Comparison of ENCODE assay signal across 9 cellular contexts in genomic region chr1:159900086-159900680, GRCh38. TPM values are rescaled to one million over a fixed set of nuclear protein-coding genes. Genes with fewer than 3 reads are reported as not detected.
DNase-seq lines count a peak whose midpoint lies in the region; ATAC-seq, FAIRE-seq and TF ChIP-seq lines count a peak whose summit lies in the region.
"Had no signal": no experiment of that assay in that cellular context is flagged by ENCODE, and none has a peak within 500 bp of the region (broad histone marks: within the 10 kb centered on the region; RNA-seq: fewer than 3 reads in every experiment).

Gene CFAP45, minus strand, starts transcription at chr1:159900165. Its CDS starts 67 bp downstream, at chr1:159900098.

- H3K79me1 ChIP-seq in H1 (ENCODE audit: low read depth, low read length): no peaks in the 10 kb centered on the region

- no peak within 1 kb of the TSS for H3K14ac ChIP-seq in H1 (ENCODE audit: insufficient read length)

- no peak within 1 kb of the TSS for H2BK5ac ChIP-seq in H1 (ENCODE audit: low read depth, low read length)

- H4K20me1 ChIP-seq in H1 (replicated peaks in 1 of 2; ENCODE audit: control insufficient read depth in 1 of 2, insufficient read depth in 2 of 2, low read length in 2 of 2): no peaks in the 10 kb centered on the region

- H2AFZ ChIP-seq in H1 (ENCODE audit: low read length): peak within 1 kb of the TSS; percentile 7

- H3K9me3 ChIP-seq in H1 (ENCODE audit: insufficient read depth in 2 of 2, low read depth in 1 of 2, low read length in 1 of 2) (no peaks in the 10 kb centered on the region), mesodermal cell (ENCODE audit: control insufficient read depth, low read length) (peaks cover 12% of the 10 kb centered on the region)

- no peak within 1 kb of the TSS for H2BK120ac ChIP-seq in H1 (replicated peaks; ENCODE audit: low read depth, low read length)

- H3K23me2 ChIP-seq in H1 (ENCODE audit: low read depth, low read length): peaks cover 3% of the 10 kb centered on the region; the same call in 1 of the 2 replicates

- H2BK15ac ChIP-seq in H1 (ENCODE audit: low read length): no peak within 1 kb of the TSS

- TF ChIP-seq POLR2A in H1 (IDR thresholded peaks at IDR 0.05; ENCODE audit: control extremely low read depth in 1 of 2, low read depth in 2 of 2, low read length in 2 of 2): no peak; a peak in 1 of 3 replicates

- H3K56ac ChIP-seq in H1 (replicated peaks; ENCODE audit: insufficient read length, low read depth, low read length): no peak within 1 kb of the TSS

- H4K8ac ChIP-seq in H1 (ENCODE audit: extremely low read depth, insufficient read depth, low read length): peak within 1 kb of the TSS; percentile 82

- TF ChIP-seq RAD21 in H1 (IDR thresholded peaks at IDR 0.05 in 1 of 2, conservative IDR thresholded peaks at IDR 0.05 in 1 of 2; ENCODE audit: low read depth in 2 of 2, low read length in 2 of 2): no peak

- H3K23ac ChIP-seq in H1 (ENCODE audit: insufficient read length): no peak within 1 kb of the TSS

- TF ChIP-seq CTCF in H1 (IDR thresholded peaks at IDR 0.05; ENCODE audit: control extremely low read depth in 1 of 3, insufficient read depth in 1 of 3, low read depth in 1 of 3, low read length in 3 of 3): no peak

- no peaks in the 10 kb centered on the region for H3K79me2 ChIP-seq in H1 (ENCODE audit: control insufficient read depth in 1 of 2, insufficient read depth in 2 of 2, low read length in 2 of 2)

- no peak within 1 kb of the TSS for H3K4ac ChIP-seq in H1 (replicated peaks; ENCODE audit: insufficient read length, low read depth, low read length)

- no peak within 1 kb of the TSS for H4K5ac ChIP-seq in H1 (ENCODE audit: insufficient read length, low read depth, low read length)

- peaks cover 1 to 9% (median 7%) of the 10 kb centered on the region in 4 experiments; a peak in 5 of 7 replicates for H3K27me3 ChIP-seq in H1 (replicated peaks in 1 of 4; ENCODE audit: control insufficient read depth in 3 of 4, extremely low read depth in 1 of 4, insufficient read depth in 3 of 4, low read length in 3 of 4)

- H3K9ac ChIP-seq in H1 (replicated peaks in 1 of 4; ENCODE audit: extremely low read depth in 1 of 4, low read depth in 3 of 4, low read length in 3 of 4): peak within 1 kb of the TSS in 1 of 4 experiments; percentile 31; a peak in 2 of 7 replicates

- H2AK5ac ChIP-seq in H1 (ENCODE audit: low read depth, low read length): no peak within 1 kb of the TSS

- H3K27ac ChIP-seq in H1 (ENCODE audit: low read depth, low read length): peak within 1 kb of the TSS; percentile 27; the same call in 1 of the 2 replicates
- H3K27ac ChIP-seq in mesodermal cell (ENCODE audit: low read depth, low read length, severe bottlenecking): peak within 1 kb of the TSS; percentile 79

- no peak within 1 kb of the TSS for H4K91ac ChIP-seq in H1 (replicated peaks; ENCODE audit: insufficient read length, low read length)

- H3K4me3 ChIP-seq in H1 (ENCODE audit: extremely low read depth in 1 of 4, insufficient read depth in 2 of 4, low read depth in 3 of 4, low read length in 4 of 4) (peak within 1 kb of the TSS in 1 of 4 experiments; percentile 47; a peak in 4 of 8 replicates), mesodermal cell (ENCODE audit: extremely low read depth, insufficient read depth, low read length, poor library complexity, severe bottlenecking) (no peak within 1 kb of the TSS)

- no peak for TF ChIP-seq EP300 in H1 (IDR thresholded peaks at IDR 0.05; ENCODE audit: borderline replicate concordance in 1 of 2, low read depth in 2 of 2, low read length in 2 of 2)

- H2BK12ac ChIP-seq in H1 (ENCODE audit: low read depth, low read length): 0 out of 2 replicates have a peak within 1 kb of the TSS, but pooled peaks have one; percentile 3

- peak; percentile 88 to 99 (median 95) for DNase-seq in NCI-H1417 (lab: John Stamatoyannopoulos, UW)
- no peak for DNase-seq in NCI-H1417 treated with DMSO at 0.1 percent for 48 hours (lab: John Stamatoyannopoulos, UW)
- peak; percentile 90 for DNase-seq in NCI-H510A (lab: John Stamatoyannopoulos, UW)
- peak in 1 of 2 experiments; percentile 79 for DNase-seq in H1 (ENCODE audit: low read depth in 1 of 2, low spot score in 2 of 2)
- no peak for DNase-seq in superior temporal gyrus (ENCODE audit: extremely low spot score)

- H2BK20ac ChIP-seq in H1 (ENCODE audit: low read length): no peak within 1 kb of the TSS

- no peak for ATAC-seq in HG02588 (IDR thresholded peaks at IDR 0.05; ENCODE audit: unreplicated experiment)
- no peak for ATAC-seq in GM21723 (IDR thresholded peaks at IDR 0.05; ENCODE audit: unreplicated experiment)

- CTCF ChIA-PET in H1 (lab: Charles Lee; ENCODE audit: partially characterized antibody): interaction anchor here (0.6 to 1.6 kb wide), 14 partner anchors 8 to 146 kb away, joined by 3 to 15 read pairs (median 4); partner anchors contain the start of gene TAGLN2

- H3K4me2 ChIP-seq in H1 (ENCODE audit: insufficient read depth in 1 of 2, low read depth in 2 of 2, low read length in 2 of 2): peak within 1 kb of the TSS; percentile 42 to 69

- H3K4me1 ChIP-seq in H1 (replicated peaks in 1 of 4; ENCODE audit: control insufficient read depth in 3 of 4, insufficient read depth in 4 of 4, low read length in 3 of 4) (peaks cover 6 to 12% (median 7%) of the 10 kb centered on the region in 4 experiments), mesodermal cell (ENCODE audit: control insufficient read depth, insufficient read depth, low read length, poor library complexity, severe bottlenecking) (peaks cover 28% of the 10 kb centered on the region)

- WGBS in H1 (ENCODE audit: extremely low coverage in 1 of 2, insufficient coverage in 1 of 2, insufficient read length in 1 of 2, insufficient replicate concordance in 2 of 2, low coverage in 1 of 2, low lambda C conversion rate in 2 of 2, missing lambda C conversion rate in 1 of 2), 2 experiments: 6% methylated on average over 29 of the region's 30 CpGs; no CpG with 5 or more reads in 1 of the 2 experiments
- WGBS in mesodermal cell (ENCODE audit: insufficient coverage in 2 of 2), 2 experiments: 10 to 15% methylated on average over 18 to 21 of the region's 30 CpGs

- H3K18ac ChIP-seq in H1 (ENCODE audit: extremely low read depth, low read length): no peak within 1 kb of the TSS

- POLR2A ChIA-PET in H1 (lab: Charles Lee; ENCODE audit: partially characterized antibody): interaction anchor here (0.6 to 2.5 kb wide), 8 partner anchors 14 to 66 kb away, joined by 3 to 11 read pairs (median 4); no protein-coding TSS in a partner anchor

- FAIRE-seq in H1 (lab: Jason Lieb, UNC): no peak
- FAIRE-seq: A204.1 had no signal

- H3K36me3 ChIP-seq in H1 (ENCODE audit: control insufficient read depth in 2 of 4, insufficient read depth in 4 of 4, low read length in 3 of 4) (no peaks in the 10 kb centered on the region), mesodermal cell (ENCODE audit: control insufficient read depth, insufficient read depth, low read length) (no peaks in the 10 kb centered on the region)

TF ChIP-seq in H1, 55 proteins besides CTCF, POLR2A, EP300 and RAD21:
- TF ChIP-seq SP1 (IDR thresholded peaks at IDR 0.05; ENCODE audit: low read depth, low read length): peak; percentile 33; the same call in 1 of the 2 replicates
- no peak for TF ChIP-seq SUZ12 (IDR thresholded peaks at IDR 0.05; ENCODE audit: low read length)
- TF ChIP-seq RBBP5 (IDR thresholded peaks at IDR 0.05; ENCODE audit: borderline replicate concordance, low read depth, low read length): peak; percentile 95; the same call in 1 of the 2 replicates
- peak; percentile 51; the same call in 1 of the 2 replicates for TF ChIP-seq MAX (IDR thresholded peaks at IDR 0.05)
- TF ChIP-seq SIN3A (conservative IDR thresholded peaks at IDR 0.05 in 1 of 2, IDR thresholded peaks at IDR 0.05 in 1 of 2; ENCODE audit: low read depth in 1 of 2, low read length in 2 of 2): peak in 1 of 2 experiments; percentile 60; a peak in 1 of 4 replicates
- no peak for TF ChIP-seq EGR1 (IDR thresholded peaks at IDR 0.05; ENCODE audit: borderline replicate concordance, low read depth, low read length)
- peak; percentile 31 for TF ChIP-seq KDM4A (IDR thresholded peaks at IDR 0.05; ENCODE audit: low read depth, low read length, severe bottlenecking)
- peak; percentile 53 for TF ChIP-seq E2F6 (IDR thresholded peaks at IDR 0.05)
- TF ChIP-seq ASH2L (IDR thresholded peaks at IDR 0.05; ENCODE audit: low read length): peak; percentile 93

RNA-seq across cellular contexts. Expression of gene CFAP45, which starts in this region (rescaled TPM):
- not detected in 2 replicates for total RNA-seq in H1 (2021; fragmentation: NEBNext Ultra II Directional; extraction: Animal tissue kit (Norgen Biotek cat#: 25700))
- polyA plus RNA-seq in H1 (2011; rRNA removed): 0.05 and 0.11 TPM in 2 replicates
- 0.45 TPM for polyA plus RNA-seq in H1 (2011; cell fraction: cytosol; rRNA removed)
- polyA plus RNA-seq in H1 (2011; cell fraction: nucleus; rRNA removed): 0.16 TPM
- polyA plus RNA-seq in H1 (2012, experiment 1 of 2): 0.16 to 0.64 TPM (median 0.36 TPM) in 4 replicates
- 0.31 TPM for polyA plus RNA-seq in H1 (2012, experiment 2 of 2)
- polyA plus RNA-seq in H1 (2013, experiment 1 of 2): 0.30 TPM
- polyA plus RNA-seq in H1 (2013, experiment 2 of 2): 0.31 TPM
- polyA minus RNA-seq in H1 (2011; rRNA and poly(A)+ RNA removed): not detected in 2 replicates
- polyA minus RNA-seq in H1 (2011; cell fraction: cytosol; rRNA and poly(A)+ RNA removed): not detected
- not detected for polyA minus RNA-seq in H1 (2011; cell fraction: nucleus; rRNA and poly(A)+ RNA removed)
- polyA plus RNA-seq in mesodermal cell (2013, experiment 1 of 2): 1.4 TPM
- polyA plus RNA-seq in mesodermal cell (2013, experiment 2 of 2): 1.8 TPM

Comparison
In these comparisons a context has a peak if more than half of its experiments do, and no peak if none do; other contexts are left out.
1. DNase-seq: peak in NCI-H1417 (3 of 3) and NCI-H510A (single experiment); none in NCI-H1417 treated with DMSO at 0.1 percent for 48 hours (single experiment) and superior temporal gyrus (single experiment).